10 cellular contexts compared by ENCODE assay signal in the genomic region with DNA sequence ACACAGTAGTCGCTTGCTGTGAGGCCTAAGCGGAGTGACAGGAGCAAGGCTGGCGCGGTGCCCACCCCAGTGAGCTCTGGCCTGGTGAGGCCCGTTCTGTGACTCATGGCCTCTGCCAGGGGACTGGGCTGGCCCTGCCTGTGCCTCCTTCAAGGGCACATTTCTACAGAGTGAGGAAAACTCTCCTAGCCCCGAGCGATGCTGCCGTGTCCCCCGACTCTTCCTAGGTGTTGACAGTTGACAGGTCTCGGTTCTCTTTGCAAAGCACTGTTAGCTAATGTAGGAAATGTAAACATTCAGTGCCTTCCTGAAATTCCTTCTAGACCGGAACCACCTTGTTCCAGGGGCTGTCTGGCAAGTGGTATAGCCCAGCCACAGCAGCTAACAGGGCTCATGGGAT. TPM values are rescaled to one million over a fixed set of nuclear protein-coding genes. Genes with fewer than 3 reads are reported as not detected.
A peak's percentile ranks its signal among the peaks of the same experiment; 100 is the strongest.
DNase-seq lines count a peak whose midpoint lies in the region; ATAC-seq, FAIRE-seq and TF ChIP-seq lines count a peak whose summit lies in the region.
"Had no signal": no experiment of that assay in that cellular context is flagged by ENCODE, and none has a peak within 500 bp of the region (broad histone marks: within the 10 kb centered on the region; RNA-seq: fewer than 3 reads in every experiment).

No MANE protein-coding gene starts in this region.

- H3K36me3 ChIP-seq in gastroesophageal sphincter (no peaks in the 10 kb centered on the region), ovary (no peaks in the 10 kb centered on the region)

- peaks cover 0 to 61% (median 31%) of the 10 kb centered on the region in 3 donors for H3K4me1 ChIP-seq in gastroesophageal sphincter
- H3K4me1 ChIP-seq in ovary (ENCODE audit: insufficient read depth) = no peaks in the 10 kb centered on the region

- intact Hi-C loops in ovary (cut with DNase I) = loop anchor here in 3 of 4 donors (5.0 to 10.0 kb wide), 2 partner anchors 116 to 118 kb away; no protein-coding TSS in a partner anchor

- TF ChIP-seq POLR2A in gastroesophageal sphincter (IDR thresholded peaks at IDR 0.05) (no peak), ovary (IDR thresholded peaks at IDR 0.05) (no peak), erythroblast (IDR thresholded peaks at IDR 0.05; ENCODE audit: low read length) (no peak)

- FAIRE-seq in D721Med (lab: Jason Lieb, UNC) = no peak

- peak; percentile 55 for ATAC-seq in gastroesophageal sphincter
- no peak for ATAC-seq in HG03342 (IDR thresholded peaks at IDR 0.05; ENCODE audit: unreplicated experiment)
- ATAC-seq in HG02642 (IDR thresholded peaks at IDR 0.05; ENCODE audit: poor library complexity, unreplicated experiment) = no peak

- H3K4me3 ChIP-seq in gastroesophageal sphincter = no peak overlapping the region
- H3K4me3 ChIP-seq in ovary = no peak overlapping the region
- H3K4me3 ChIP-seq: PC-9 had no signal

- H3K9me3 ChIP-seq in gastroesophageal sphincter (no peaks in the 10 kb centered on the region), ovary (no peaks in the 10 kb centered on the region)

- DNase-seq in DMS153 (lab: John Stamatoyannopoulos, UW) = peak; percentile 35
- peak; percentile 3 for DNase-seq in RPMI7951 (ENCODE audit: low read depth)
- peak in 4 of 5 donors; percentile 31 to 57 (median 41) for DNase-seq in ovary
- DNase-seq in D721Med (ENCODE audit: insufficient read length, low spot score) = no peak
- DNase-seq in erythroblast (lab: John Stamatoyannopoulos, UW) = no peak
- DNase-seq: EL had no signal

- TF ChIP-seq EP300 in gastroesophageal sphincter (IDR thresholded peaks at IDR 0.05) (no peak), ovary (IDR thresholded peaks at IDR 0.05) (no peak)

- H3K27ac ChIP-seq in gastroesophageal sphincter (peak overlapping the region in 3 of 4 donors; percentile 70 to 72 (median 70)), ovary (no peak overlapping the region)
- H3K27ac ChIP-seq: PC-9 had no signal

- H3K27me3 ChIP-seq in gastroesophageal sphincter = no peaks in the 10 kb centered on the region
- no peaks in the 10 kb centered on the region for H3K27me3 ChIP-seq in ovary

- WGBS in gastroesophageal sphincter (ENCODE audit: low coverage in 1 of 2), 2 donors = 19 to 32% methylated on average over 4 to 11 of the region's 11 CpGs
- 73 to 84% (median 80%) methylated on average over 11 of the region's 11 CpGs for WGBS in ovary, 3 donors

- no peak for TF ChIP-seq CTCF in gastroesophageal sphincter (IDR thresholded peaks at IDR 0.05)
- TF ChIP-seq CTCF in ovary (IDR thresholded peaks at IDR 0.05) = no peak
- no peak for TF ChIP-seq CTCF in D721Med (IDR thresholded peaks at IDR 0.05; ENCODE audit: insufficient read depth, missing control alignments)

RNA-seq across cellular contexts. Expression of a gene that starts 43.9 kb away (rescaled TPM):
- total RNA-seq in RPMI7951 (2014; rRNA removed; shearing (Covaris generic)) = not detected in 2 replicates
- total RNA-seq in gastroesophageal sphincter = 10 to 100 TPM; 15.9 to 21.8 (median 18.0) TPM
- total RNA-seq in ovary = 10 to 100 TPM in 1 of 7 donors, 1 to 10 TPM in 6; 4.3 to 14.9 (median 5.8) TPM
- 1 to 10 TPM; 5.8 to 8.2 TPM for polyA plus RNA-seq in ovary

RNA-seq across cellular contexts. Expression of a gene that starts 52.4 kb away (rescaled TPM):
- 0.29 and 2.6 TPM in 2 replicates for total RNA-seq in RPMI7951 (2014; rRNA removed; shearing (Covaris generic))
- total RNA-seq in gastroesophageal sphincter (10 to 100 TPM in 2 of 4 donors, 1 to 10 TPM in 2; 6.4 to 18.2 (median 10.5) TPM), ovary (100 to 1,000 TPM in 1 of 7 donors, 10 to 100 TPM in 2, 1 to 10 TPM in 3, not detected in 1; 1.9 to 131 (median 11.0) TPM)
- polyA plus RNA-seq in ovary = 10 to 100 TPM in 1 of 2 donors, 1 to 10 TPM in 1; 1.3 to 17.1 TPM
- total RNA-seq: PC-9 had no signal

Comparison
In these comparisons a context has a peak if more than half of its experiments do, and no peak if none do; other contexts are left out.
1. DNase-seq: peak in DMS153 (single experiment), RPMI7951 (single experiment) and ovary (4 of 5); none in D721Med (single experiment) and erythroblast (0 of 2).
2. H3K27ac ChIP-seq: peak in gastroesophageal sphincter (3 of 4); none in ovary (0 of 2).